In genomic region chr9:129904734-129905133, GRCh38 we compare ENCODE assay signal across 26 cellular contexts.
DNase-seq lines count a peak whose midpoint lies in the region; ATAC-seq, FAIRE-seq and TF ChIP-seq lines count a peak whose summit lies in the region.
"Had no signal": no experiment of that assay in that cellular context is flagged by ENCODE, and none has a peak within 500 bp of the region (broad histone marks: within the 10 kb centered on the region; RNA-seq: fewer than 3 reads in every experiment).

No MANE protein-coding gene starts in this region.

- H3K36me3 ChIP-seq in CD8-positive, alpha-beta T cell (ENCODE audit: insufficient read depth, low read length), result peaks cover 46% of the 10 kb centered on the region

- no peaks in the 10 kb centered on the region for H3K9me3 Mint-ChIP-seq in T-helper 2 cell treated with Interferon-gamma antibody and Interleukin-4, amounts not matched to agents 5 μg/mL and 100 μg/mL, for 36 hours
- H3K9me3 Mint-ChIP-seq in CD8-positive, alpha-beta T cell, result no peaks in the 10 kb centered on the region
- no peaks in the 10 kb centered on the region for H3K9me3 Mint-ChIP-seq in activated CD4-positive, alpha-beta memory T cell treated with anti-CD3 and anti-CD28 coated beads for 36 hours
- H3K9me3 Mint-ChIP-seq in type B pancreatic cell, result no peaks in the 10 kb centered on the region

- no peak overlapping the region for H3K4me3 ChIP-seq in CD8-positive, alpha-beta T cell (ENCODE audit: low read depth, low read length)
- H3K4me3 ChIP-seq: esophagus muscularis mucosa, MG63, smooth muscle cell, vagina had no signal

- H3K4me1 ChIP-seq in CD8-positive, alpha-beta T cell (ENCODE audit: insufficient read depth, low read length), result no peaks in the 10 kb centered on the region
- H3K4me1 ChIP-seq: vagina had no signal

- FAIRE-seq in frontal cortex (lab: Jason Lieb, UNC), result peak; percentile 34

- POLR2A ChIA-PET in CD8-positive, alpha-beta T cell (lab: Charles Lee), result interaction anchor here (0.8 to 1.0 kb wide), 2 partner anchors 16 to 203 kb away, joined by 3 to 4 read pairs; no protein-coding TSS in a partner anchor
- POLR2A ChIA-PET in activated CD4-positive, alpha-beta memory T cell treated with anti-CD3 and anti-CD28 coated beads for 36 hours (lab: Charles Lee), result interaction anchor here (1.0 kb wide), 1 partner anchor 19 kb away, joined by 3 read pairs; no protein-coding TSS in a partner anchor

- no peak for DNase-seq in T-helper 2 cell treated with Interferon-gamma antibody and Interleukin-4, amounts not matched to agents 5 μg/mL and 100 μg/mL, for 36 hours (ENCODE audit: low spot score)
- DNase-seq in T-helper 2 cell (no peak), frontal cortex (ENCODE audit: low spot score in 2 of 2) (no peak), NCI-H226 (no peak), NCI-H1417 treated with DMSO at 0.1 percent for 48 hours (lab: John Stamatoyannopoulos, UW) (no peak), type B pancreatic cell (ENCODE audit: extremely low spot score, unreplicated experiment) (no peak)
- DNase-seq in CD8-positive, alpha-beta T cell, result no peak
- DNase-seq in activated CD4-positive, alpha-beta memory T cell treated with anti-CD3 and anti-CD28 coated beads for 36 hours, result no peak
- DNase-seq: activated T-cell treated with anti-CD3 and anti-CD28 coated beads, Interleukin-2, amount 50 U/mL, for 1 hour; amygdala; DMS53; IMR-90; left cardiac atrium; MG63; midbrain; NCI-H146; NCI-H82; OCI-M1; SHP77 treated with DMSO at 0.1 percent for 48 hours; stimulated activated CD4-positive, alpha-beta T cell treated with anti-CD3 and anti-CD28 coated beads, Interleukin-4, amount 100 ng/mL, for 24 hours; substantia nigra had no signal

- H3K9me3 ChIP-seq in CD8-positive, alpha-beta T cell (ENCODE audit: low read length), result no peaks in the 10 kb centered on the region
- H3K9me3 ChIP-seq: esophagus muscularis mucosa, MG63, neutrophil, vagina had no signal

- no peak overlapping the region for H3K27ac ChIP-seq in CD8-positive, alpha-beta T cell (ENCODE audit: low read depth, low read length)
- H3K27ac ChIP-seq: C4-2B, esophagus muscularis mucosa, neutrophil, vagina had no signal

- no peaks in the 10 kb centered on the region for H3K27me3 Mint-ChIP-seq in T-helper 2 cell treated with Interferon-gamma antibody and Interleukin-4, amounts not matched to agents 5 μg/mL and 100 μg/mL, for 36 hours (ENCODE audit: low read depth)
- H3K27me3 Mint-ChIP-seq in CD8-positive, alpha-beta T cell (ENCODE audit: low read depth), result no peaks in the 10 kb centered on the region
- H3K27me3 Mint-ChIP-seq in activated CD4-positive, alpha-beta memory T cell treated with anti-CD3 and anti-CD28 coated beads for 36 hours, result no peaks in the 10 kb centered on the region
- H3K27me3 Mint-ChIP-seq in type B pancreatic cell, result no peaks in the 10 kb centered on the region

- H3K27me3 ChIP-seq in CD8-positive, alpha-beta T cell (ENCODE audit: insufficient read depth, low read length), result no peaks in the 10 kb centered on the region
- H3K27me3 ChIP-seq: esophagus muscularis mucosa, MG63, neutrophil, vagina had no signal

- H3K36me3 Mint-ChIP-seq in T-helper 2 cell treated with Interferon-gamma antibody and Interleukin-4, amounts not matched to agents 5 μg/mL and 100 μg/mL, for 36 hours (ENCODE audit: low read depth), result peaks cover 74% of the 10 kb centered on the region
- H3K36me3 Mint-ChIP-seq in CD8-positive, alpha-beta T cell, result peaks cover 89% of the 10 kb centered on the region
- peaks cover 76% of the 10 kb centered on the region for H3K36me3 Mint-ChIP-seq in activated CD4-positive, alpha-beta memory T cell treated with anti-CD3 and anti-CD28 coated beads for 36 hours
- peaks cover 36% of the 10 kb centered on the region for H3K36me3 Mint-ChIP-seq in type B pancreatic cell

- peak overlapping the region; percentile 81 for H3K27ac Mint-ChIP-seq in T-helper 2 cell treated with Interferon-gamma antibody and Interleukin-4, amounts not matched to agents 5 μg/mL and 100 μg/mL, for 36 hours
- H3K27ac Mint-ChIP-seq in CD8-positive, alpha-beta T cell, result peak overlapping the region; percentile 69
- H3K27ac Mint-ChIP-seq in activated CD4-positive, alpha-beta memory T cell treated with anti-CD3 and anti-CD28 coated beads for 36 hours, result peak overlapping the region; percentile 74
- H3K27ac Mint-ChIP-seq in type B pancreatic cell, result no peak overlapping the region

- no peak overlapping the region for H3K4me3 Mint-ChIP-seq in T-helper 2 cell treated with Interferon-gamma antibody and Interleukin-4, amounts not matched to agents 5 μg/mL and 100 μg/mL, for 36 hours
- H3K4me3 Mint-ChIP-seq in CD8-positive, alpha-beta T cell, result no peak overlapping the region
- H3K4me3 Mint-ChIP-seq in activated CD4-positive, alpha-beta memory T cell treated with anti-CD3 and anti-CD28 coated beads for 36 hours, result no peak overlapping the region
- H3K4me3 Mint-ChIP-seq in type B pancreatic cell, result no peak overlapping the region

- peaks cover 23% of the 10 kb centered on the region for H3K4me1 Mint-ChIP-seq in T-helper 2 cell treated with Interferon-gamma antibody and Interleukin-4, amounts not matched to agents 5 μg/mL and 100 μg/mL, for 36 hours (ENCODE audit: low read depth)
- peaks cover 8% of the 10 kb centered on the region for H3K4me1 Mint-ChIP-seq in CD8-positive, alpha-beta T cell (ENCODE audit: low read depth)
- H3K4me1 Mint-ChIP-seq in activated CD4-positive, alpha-beta memory T cell treated with anti-CD3 and anti-CD28 coated beads for 36 hours (ENCODE audit: low read depth), result peaks cover 29% of the 10 kb centered on the region
- H3K4me1 Mint-ChIP-seq in type B pancreatic cell (ENCODE audit: unreplicated experiment), result peaks cover 11% of the 10 kb centered on the region

- intact Hi-C loops in CD8-positive, alpha-beta T cell (cut with DNase I, micrococcal nuclease), result no loop called here
- intact Hi-C loops in activated CD4-positive, alpha-beta memory T cell treated with anti-CD3 and anti-CD28 coated beads for 36 hours (cut with micrococcal nuclease), result no loop called here

- CTCF ChIA-PET in CD8-positive, alpha-beta T cell (lab: Charles Lee), result interaction anchor here (0.6 to 1.4 kb wide), 6 partner anchors 17 to 168 kb away, joined by 3 to 5 read pairs (median 3); no protein-coding TSS in a partner anchor
- CTCF ChIA-PET in activated CD4-positive, alpha-beta memory T cell treated with anti-CD3 and anti-CD28 coated beads for 36 hours (lab: Charles Lee), result interaction anchor here (0.7 to 1.9 kb wide), 3 partner anchors 9 to 154 kb away, joined by 3 to 4 read pairs (median 3); no protein-coding TSS in a partner anchor

- ATAC-seq in CD8-positive, alpha-beta T cell, result no peak
- ATAC-seq: left cardiac atrium had no signal

- no peak for TF ChIP-seq CTCF in CD8-positive, alpha-beta T cell (IDR thresholded peaks at IDR 0.05)
- no peak for TF ChIP-seq CTCF in type B pancreatic cell (conservative IDR thresholded peaks at IDR 0.05)
